ENCODE assay signal across 34 cellular contexts in genomic region chr1:56223962-56224361, GRCh38.
"Had no signal": no experiment of that assay in that cellular context is flagged by ENCODE, and none has a peak within 500 bp of the region (broad histone marks: within the 10 kb centered on the region; RNA-seq: fewer than 3 reads in every experiment).

No MANE protein-coding gene starts in this region.

- H3K27ac ChIP-seq: adrenal gland, breast epithelium, cardiac muscle cell, colonic mucosa, dorsolateral prefrontal cortex, esophagus squamous epithelium, foreskin keratinocyte, gastrocnemius medialis, heart left ventricle had no signal

- H3K27me3 ChIP-seq: adrenal gland, breast epithelium, cardiac muscle cell, colonic mucosa, esophagus squamous epithelium, foreskin keratinocyte, gastrocnemius medialis, heart left ventricle had no signal

- H3K9me3 ChIP-seq: adrenal gland, breast epithelium, colonic mucosa, esophagus squamous epithelium, gastrocnemius medialis, heart left ventricle had no signal

- DNase-seq: activated CD4-positive, alpha-beta memory T cell treated with anti-CD3 and anti-CD28 coated beads for 36 hours; activated CD4-positive, alpha-beta T cell treated with anti-CD3 and anti-CD28 coated beads for 36 hours; activated CD4-positive, alpha-beta T cell treated with anti-CD3 and anti-CD28 coated beads, Interleukin-2, amount 10 ng/mL, durations not matched to agents 24 days and 14 days; activated CD4-positive, CD25-positive, alpha-beta regulatory T cell; activated CD4-positive, CD25-positive, alpha-beta regulatory T cell treated with anti-CD3 and anti-CD28 coated beads, Interleukin-2, amount 50 U/mL, for 72 hours; activated CD8-positive, alpha-beta memory T cell treated with anti-CD3 and anti-CD28 coated beads, Interleukin-2, amount 10 ng/mL, durations not matched to agents 7 days and 5 days; activated CD8-positive, alpha-beta memory T cell treated with anti-CD3 and anti-CD28 coated beads, Interleukin-2, amount 50 U/mL, for 4 hours; activated CD8-positive, alpha-beta T cell treated with anti-CD3 and anti-CD28 coated beads, Interleukin-2, amount 10 ng/mL, durations not matched to agents 7 days and 5 days; activated effector memory CD4-positive, alpha-beta T cell treated with anti-CD3 and anti-CD28 coated beads, Interleukin-2, amount 50 U/mL, for 16 hours; activated naive CD4-positive, alpha-beta T cell treated with anti-CD3 and anti-CD28 coated beads for 36 hours; activated naive CD8-positive, alpha-beta T cell treated with anti-CD3 and anti-CD28 coated beads for 36 hours; activated naive CD8-positive, alpha-beta T cell treated with anti-CD3 and anti-CD28 coated beads, Interleukin-2, amount 50 U/mL, for 24 hours; activated T-cell treated with anti-CD3 and anti-CD28 coated beads, Interleukin-2, amount 50 U/mL, for 1 hour; activated T-cell treated with anti-CD3 and anti-CD28 coated beads, Interleukin-2, amount 50 U/mL, for 48 hours; adrenal gland; amygdala; aorta; central memory CD4-positive, alpha-beta T cell; cerebellar nuclear complex; colonic mucosa; dorsolateral prefrontal cortex; effector memory CD4-positive, alpha-beta T cell; endodermal cell; erythroblast; esophagus squamous epithelium; foreskin keratinocyte; gastrocnemius medialis; glutamatergic neuron; heart left ventricle; hypothalamus; T-helper 17 cell; T1000 had no signal

- H3K4me3 ChIP-seq: adrenal gland, breast epithelium, cardiac muscle cell, colonic mucosa, dorsolateral prefrontal cortex, esophagus squamous epithelium, gastrocnemius medialis, heart left ventricle had no signal

- H3K36me3 ChIP-seq: adrenal gland, breast epithelium, cardiac muscle cell, colonic mucosa, esophagus squamous epithelium, gastrocnemius medialis, heart left ventricle had no signal

- H3K4me1 ChIP-seq: adrenal gland, breast epithelium, colonic mucosa, esophagus squamous epithelium, foreskin keratinocyte had no signal
